21 cellular contexts compared by ENCODE assay signal in the genomic region with DNA sequence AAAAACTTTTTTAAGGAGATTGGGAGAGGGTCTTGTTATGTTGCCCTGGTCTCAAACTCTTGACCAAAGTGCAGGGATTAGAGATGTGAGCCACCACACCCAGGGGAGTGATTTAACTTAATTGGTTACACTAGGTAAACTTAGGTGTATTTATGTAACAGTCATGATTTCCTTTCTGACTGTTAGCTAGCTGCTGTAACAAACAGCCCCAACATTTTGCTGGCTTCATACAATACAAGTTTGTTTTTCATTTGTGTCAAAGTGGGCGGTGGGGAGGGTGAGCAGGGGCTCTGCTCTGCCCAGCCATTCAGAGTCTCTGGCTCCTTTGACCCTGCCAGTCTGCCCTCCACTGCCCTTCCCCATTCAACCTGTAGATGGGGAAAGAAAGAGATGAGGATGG. TPM values are rescaled to one million over a fixed set of nuclear protein-coding genes. Genes with fewer than 3 reads are reported as not detected.
DNase-seq lines count a peak whose midpoint lies in the region; ATAC-seq and TF ChIP-seq lines count a peak whose summit lies in the region.
"Had no signal": no experiment of that assay in that cellular context is flagged by ENCODE, and none has a peak within 500 bp of the region (broad histone marks: within the 10 kb centered on the region; RNA-seq: fewer than 3 reads in every experiment).

No MANE protein-coding gene starts in this region.

- POLR2A ChIA-PET in WTC11 (lab: Charles Lee) = no interaction called here

- peak; percentile 16 for DNase-seq in activated effector memory CD4-positive, alpha-beta T cell treated with anti-CD3 and anti-CD28 coated beads, Interleukin-2, amount 50 U/mL, for 16 hours
- no peak for DNase-seq in activated effector memory CD4-positive, alpha-beta T cell treated with Interleukin-2 at 50 U/mL for 16 hours
- DNase-seq in H9 (no peak), WTC11 (ENCODE audit: low spot score) (no peak), Peyer's patch (no peak), MM.1S (no peak)
- DNase-seq: AML-193; BE2C; CD4-positive, alpha-beta T cell; DMS 273 treated with DMSO at 0.1 percent for 48 hours; DMS79; EL; GDM1; GM23248 had no signal

- H3T11ph ChIP-seq in H9 (ENCODE audit: low read length) = no peak overlapping the region

- H3K4me1 ChIP-seq in H9 (ENCODE audit: insufficient read depth, low read length) (peaks cover 9% of the 10 kb centered on the region; the same call in 1 of the 2 replicates), Peyer's patch (peaks cover 0 to 13% (median 0%) of the 10 kb centered on the region in 4 donors), MM.1S (ENCODE audit: low read length) (no peaks in the 10 kb centered on the region)
- H3K4me1 ChIP-seq: BE2C, HAP-1 had no signal

- H3K36me3 Mint-ChIP-seq in H9 (ENCODE audit: insufficient read depth in 1 of 3, low read depth in 3 of 3) (peaks cover 14 to 22% (median 16%) of the 10 kb centered on the region in 3 experiments; a peak in 6 of 7 replicates), WTC11 (peaks cover 7% of the 10 kb centered on the region; the same call in 1 of the 2 replicates)
- H3K36me3 Mint-ChIP-seq: CD14-positive monocyte; CD8-positive, alpha-beta memory T cell had no signal

- H3K14ac ChIP-seq in H9 (ENCODE audit: insufficient read depth, low read length) = no peak overlapping the region

- H3K9ac ChIP-seq in H9 (ENCODE audit: extremely low read depth, insufficient read length, low read length) (no peak overlapping the region), MM.1S (ENCODE audit: low read length) (no peak overlapping the region)
- H3K9ac ChIP-seq: BLaER1 treated with 17β-estradiol and CSF1 and Interleukin-3, amounts not matched to agents 10 nM and 100 nM; GM23248 had no signal

- no peak overlapping the region for H2BK15ac ChIP-seq in H9 (ENCODE audit: low read depth, low read length)

- no peaks in the 10 kb centered on the region for H3F3A ChIP-seq in MM.1S (ENCODE audit: insufficient read depth, low read length)

- H4K5ac ChIP-seq in H9 (ENCODE audit: insufficient read length, low read depth, low read length) = no peak overlapping the region

- H4K20me1 ChIP-seq in H9 (ENCODE audit: control insufficient read depth, insufficient read depth, insufficient read length) = peaks cover under 1% of the 10 kb centered on the region
- H4K20me1 ChIP-seq in MM.1S (ENCODE audit: insufficient read depth, low read length) = no peaks in the 10 kb centered on the region
- H4K20me1 ChIP-seq: BLaER1 treated with 17β-estradiol and CSF1 and Interleukin-3, amounts not matched to agents 10 nM and 100 nM had no signal

- H2AFZ ChIP-seq in H9 (ENCODE audit: low read length) = no peak overlapping the region
- no peak overlapping the region for H2AFZ ChIP-seq in MM.1S (ENCODE audit: low read length)
- H2AFZ ChIP-seq: GM23248 had no signal

- no peak overlapping the region for H4K91ac ChIP-seq in H9 (ENCODE audit: insufficient read length, low read depth, low read length)

- no peak for TF ChIP-seq POLR2A in Peyer's patch (IDR thresholded peaks at IDR 0.05)

- H3K4me3 Mint-ChIP-seq in H9 (no peak overlapping the region), WTC11 (no peak overlapping the region)
- H3K4me3 Mint-ChIP-seq: CD14-positive monocyte; CD4-positive, alpha-beta T cell; CD8-positive, alpha-beta memory T cell had no signal

- H4K8ac ChIP-seq in H9 (replicated peaks; ENCODE audit: insufficient read length, low read depth, low read length) = no peak overlapping the region

- H3K79me2 ChIP-seq in H9 (ENCODE audit: insufficient read depth, low read length) (peaks cover 28% of the 10 kb centered on the region; the same call in 1 of the 2 replicates), MM.1S (ENCODE audit: low read length) (no peaks in the 10 kb centered on the region)

- no peak overlapping the region for H2BK12ac ChIP-seq in H9 (ENCODE audit: insufficient read length, low read depth, low read length)

- no peaks in the 10 kb centered on the region for H3K23me2 ChIP-seq in H9 (ENCODE audit: insufficient read length, low read depth, low read length, poor library complexity, severe bottlenecking)

- no peak overlapping the region for H3K23ac ChIP-seq in H9 (ENCODE audit: insufficient read length, low read depth, low read length)

- H3K9me3 ChIP-seq in H9 (ENCODE audit: control insufficient read depth, low read depth, low read length) (no peaks in the 10 kb centered on the region), Peyer's patch (no peaks in the 10 kb centered on the region), MM.1S (replicated peaks; ENCODE audit: insufficient read depth, low read length) (no peaks in the 10 kb centered on the region)
- H3K9me3 ChIP-seq: BE2C, HAP-1 had no signal

- H2BK5ac ChIP-seq in H9 (ENCODE audit: insufficient read length, low read length) = no peak overlapping the region

- H3K9me3 Mint-ChIP-seq in H9 = no peaks in the 10 kb centered on the region
- H3K9me3 Mint-ChIP-seq in WTC11 = 0 out of 2 replicates have a peak, but pooled peaks cover 4% of the 10 kb centered on the region

- H3K4me2 ChIP-seq in H9 (ENCODE audit: insufficient read depth, insufficient read length, low read length) (no peak overlapping the region), MM.1S (ENCODE audit: low read depth, low read length) (no peak overlapping the region)
- H3K4me2 ChIP-seq: BLaER1 treated with 17β-estradiol and CSF1 and Interleukin-3, amounts not matched to agents 10 nM and 100 nM had no signal

- H3K27ac ChIP-seq in H9 (ENCODE audit: insufficient read length, low read depth, low read length) (no peak overlapping the region), Peyer's patch (no peak overlapping the region), MM.1S (ENCODE audit: low read length) (no peak overlapping the region)
- H3K27ac ChIP-seq: 22Rv1; BLaER1 treated with 17β-estradiol and CSF1 and Interleukin-3, amounts not matched to agents 10 nM and 100 nM; GM23248 had no signal

- no peaks in the 10 kb centered on the region for H3K36me3 ChIP-seq in Peyer's patch
- no peaks in the 10 kb centered on the region for H3K36me3 ChIP-seq in MM.1S (replicated peaks; ENCODE audit: insufficient read depth, low read length)
- H3K36me3 ChIP-seq: BE2C; BLaER1 treated with 17β-estradiol and CSF1 and Interleukin-3, amounts not matched to agents 10 nM and 100 nM; HAP-1 had no signal

- no peaks in the 10 kb centered on the region for H3K9me2 ChIP-seq in MM.1S (replicated peaks; ENCODE audit: insufficient read depth, low read length)

- TF ChIP-seq CTCF in H9 (conservative IDR thresholded peaks at IDR 0.05) (peak; percentile 17; the same call in 1 of the 3 replicates), WTC11 (IDR thresholded peaks at IDR 0.05) (no peak), Peyer's patch (IDR thresholded peaks at IDR 0.05) (no peak), MM.1S (IDR thresholded peaks at IDR 0.05; ENCODE audit: low read length) (no peak)

- no peaks in the 10 kb centered on the region for H3K27me3 Mint-ChIP-seq in H9 (ENCODE audit: low read depth)
- H3K27me3 Mint-ChIP-seq in WTC11 (ENCODE audit: low read depth) = no peaks in the 10 kb centered on the region
- H3K27me3 Mint-ChIP-seq: CD4-positive, alpha-beta T cell had no signal

- no peak overlapping the region for H3K4ac ChIP-seq in H9 (ENCODE audit: low read depth, low read length)

- H3K18ac ChIP-seq in H9 (ENCODE audit: insufficient read length, low read depth, low read length) = no peak overlapping the region

- H3K79me1 ChIP-seq in H9 (ENCODE audit: insufficient read depth, low read depth, low read length, poor library complexity, severe bottlenecking) = peaks cover 8% of the 10 kb centered on the region

- no peak overlapping the region for H2AK5ac ChIP-seq in H9 (ENCODE audit: insufficient read length, low read length)

- peak; percentile 50; the same call in 1 of the 2 replicates for ATAC-seq in WTC11
- no peak for ATAC-seq in HG03159 (IDR thresholded peaks at IDR 0.05; ENCODE audit: unreplicated experiment)
- ATAC-seq: GM12878 had no signal

- H3K27ac Mint-ChIP-seq in H9 = no peak overlapping the region
- no peak overlapping the region for H3K27ac Mint-ChIP-seq in WTC11
- H3K27ac Mint-ChIP-seq: CD14-positive monocyte; CD4-positive, alpha-beta T cell; CD8-positive, alpha-beta memory T cell had no signal

- H3K56ac ChIP-seq in H9 (ENCODE audit: insufficient read length, low read depth, low read length) = no peak overlapping the region

- no peak overlapping the region for H3K4me3 ChIP-seq in Peyer's patch
- no peak overlapping the region for H3K4me3 ChIP-seq in MM.1S (ENCODE audit: low read length)
- H3K4me3 ChIP-seq: BLaER1 treated with 17β-estradiol and CSF1 and Interleukin-3, amounts not matched to agents 10 nM and 100 nM; GM12878; GM23248; HAP-1 had no signal

- WGBS in H9 (ENCODE audit: extremely low coverage, insufficient read length, low lambda C conversion rate) = no CpG with 5 or more reads among the region's 1 CpG

- CTCF ChIA-PET in WTC11 (lab: Charles Lee) = interaction anchor here (0.5 kb wide), 1 partner anchor 42 kb away, joined by 3 read pairs; no protein-coding TSS in a partner anchor

- H2BK20ac ChIP-seq in H9 (ENCODE audit: low read depth, low read length, poor library complexity, severe bottlenecking) = no peak overlapping the region

- peaks cover 11 to 22% of the 10 kb centered on the region in 2 experiments for H3K4me1 Mint-ChIP-seq in H9
- peaks cover 26% of the 10 kb centered on the region for H3K4me1 Mint-ChIP-seq in WTC11
- H3K4me1 Mint-ChIP-seq: CD14-positive monocyte; CD8-positive, alpha-beta memory T cell had no signal

- H3K27me3 ChIP-seq in H9 (ENCODE audit: insufficient read depth, low read length) (no peaks in the 10 kb centered on the region), Peyer's patch (no peaks in the 10 kb centered on the region), MM.1S (replicated peaks; ENCODE audit: insufficient read depth, low read length) (no peaks in the 10 kb centered on the region)
- H3K27me3 ChIP-seq: BE2C; BLaER1 treated with 17β-estradiol and CSF1 and Interleukin-3, amounts not matched to agents 10 nM and 100 nM had no signal

- no peak overlapping the region for H2BK120ac ChIP-seq in H9 (ENCODE audit: low read depth, low read length, poor library complexity, severe bottlenecking)

TF ChIP-seq in WTC11, 78 proteins besides CTCF, POLR2A, EP300 and RAD21 (continues in another document):
- TF ChIP-seq, protein P1, sequence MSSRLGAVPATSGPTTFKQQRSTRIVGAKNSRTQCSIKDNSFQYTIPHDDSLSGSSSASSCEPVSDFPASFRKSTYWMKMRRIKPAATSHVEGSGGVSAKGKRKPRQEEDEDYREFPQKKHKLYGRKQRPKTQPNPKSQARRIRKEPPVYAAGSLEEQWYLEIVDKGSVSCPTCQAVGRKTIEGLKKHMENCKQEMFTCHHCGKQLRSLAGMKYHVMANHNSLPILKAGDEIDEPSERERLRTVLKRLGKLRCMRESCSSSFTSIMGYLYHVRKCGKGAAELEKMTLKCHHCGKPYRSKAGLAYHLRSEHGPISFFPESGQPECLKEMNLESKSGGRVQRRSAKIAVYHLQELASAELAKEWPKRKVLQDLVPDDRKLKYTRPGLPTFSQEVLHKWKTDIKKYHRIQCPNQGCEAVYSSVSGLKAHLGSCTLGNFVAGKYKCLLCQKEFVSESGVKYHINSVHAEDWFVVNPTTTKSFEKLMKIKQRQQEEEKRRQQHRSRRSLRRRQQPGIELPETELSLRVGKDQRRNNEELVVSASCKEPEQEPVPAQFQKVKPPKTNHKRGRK (CRISPR knock-in tag; IDR thresholded peaks at IDR 0.05; ENCODE audit: borderline replicate concordance) = no peak
- no peak for TF ChIP-seq CREM (CRISPR knock-in tag; IDR thresholded peaks at IDR 0.05)

RNA-seq across cellular contexts. Expression of a gene that starts 9.3 kb away (rescaled TPM):
- total RNA-seq in H9 (2021) = 51.5 and 57.0 TPM in 2 replicates
- 52.1 to 58.4 TPM (median 55.8 TPM) in 3 replicates for total RNA-seq in WTC11 (2021)
- total RNA-seq in Peyer's patch = 100 to 1,000 TPM in 2 of 4 donors, 10 to 100 TPM in 2; 42.0 to 117 (median 92.2) TPM
- total RNA-seq: CD4-positive, alpha-beta T cell had no signal
